ENCODE assay signal across 1 cellular context in genomic region chr11:65506770-65507485, GRCh38.
TF ChIP-seq lines count a peak whose summit lies in the region.

No MANE protein-coding gene starts in this region.

TF ChIP-seq in K562, 482 proteins besides CTCF, POLR2A, EP300 and RAD21 (continued from another document and continues in another):
- TF ChIP-seq NEUROD1 (IDR thresholded peaks at IDR 0.05; ENCODE audit: borderline replicate concordance, low read depth, low read length, partially characterized antibody): no peak
- TF ChIP-seq MBD1 (CRISPR knock-in tag; IDR thresholded peaks at IDR 0.05): no peak
- TF ChIP-seq HIVEP1 (CRISPR knock-in tag; IDR thresholded peaks at IDR 0.05): peak; percentile 79
- no peak for TF ChIP-seq HDGF (IDR thresholded peaks at IDR 0.05)
- TF ChIP-seq ZNF57 (CRISPR knock-in tag; IDR thresholded peaks at IDR 0.05): peak; percentile 93
- TF ChIP-seq NFRKB (IDR thresholded peaks at IDR 0.05; ENCODE audit: low read depth): no peak
- TF ChIP-seq PREB (CRISPR knock-in tag; IDR thresholded peaks at IDR 0.05): peak; percentile 98; the same call in 1 of the 2 replicates
- peak; percentile 77 for TF ChIP-seq TFAP4 (CRISPR knock-in tag; IDR thresholded peaks at IDR 0.05; ENCODE audit: borderline replicate concordance)
- peak; percentile 98 for TF ChIP-seq POLR2B (IDR thresholded peaks at IDR 0.05; ENCODE audit: low read depth, partially characterized antibody)
- no peak for TF ChIP-seq ZNF785 (CRISPR knock-in tag; IDR thresholded peaks at IDR 0.05)
- TF ChIP-seq ARHGAP35 (IDR thresholded peaks at IDR 0.05; ENCODE audit: partially characterized antibody): peak; percentile 28
- TF ChIP-seq YBX1 (IDR thresholded peaks at IDR 0.05): no peak
- peak; percentile 98 for TF ChIP-seq GABPB2 (CRISPR knock-in tag; conservative IDR thresholded peaks at IDR 0.05)
- TF ChIP-seq FUS (optimal IDR thresholded peaks at IDR 0.05; ENCODE audit: low read depth, low read length): peak; percentile 99
- TF ChIP-seq SP1 (CRISPR knock-in tag; IDR thresholded peaks at IDR 0.05): peak; percentile 95
- no peak for TF ChIP-seq ID3 (CRISPR knock-in tag; IDR thresholded peaks at IDR 0.05)
- peak; percentile 59; the same call in 1 of the 2 replicates for TF ChIP-seq ID3 (tag; IDR thresholded peaks at IDR 0.05)
- peak; percentile 92 for TF ChIP-seq MBD2 (IDR thresholded peaks at IDR 0.05; ENCODE audit: borderline replicate concordance, low read depth)
- peak; percentile 52; the same call in 1 of the 2 replicates for TF ChIP-seq ZNF143 (CRISPR knock-in tag; IDR thresholded peaks at IDR 0.05)
- TF ChIP-seq ZBTB33 (CRISPR knock-in tag; IDR thresholded peaks at IDR 0.05): peak; percentile 51; the same call in 1 of the 2 replicates
- TF ChIP-seq MAZ (CRISPR knock-in tag; conservative IDR thresholded peaks at IDR 0.05 in 1 of 2, IDR thresholded peaks at IDR 0.05 in 1 of 2): peak; percentile 66 to 97
- TF ChIP-seq PKNOX1 (IDR thresholded peaks at IDR 0.05): 0 out of 2 replicates have a peak, but pooled peaks have one; percentile 17
- TF ChIP-seq CXXC5 (CRISPR knock-in tag; IDR thresholded peaks at IDR 0.05): peak; percentile 46
- TF ChIP-seq TAF15 (IDR thresholded peaks at IDR 0.05; ENCODE audit: low read depth, low read length): no peak
- TF ChIP-seq ZNF212 (CRISPR knock-in tag; IDR thresholded peaks at IDR 0.05): peak; percentile 95
- TF ChIP-seq HDAC2 (IDR thresholded peaks at IDR 0.05): no peak
- no peak; the same call in none of the 2 replicates for TF ChIP-seq KLF1 (tag; IDR thresholded peaks at IDR 0.05)
- peak; percentile 96 for TF ChIP-seq HEY1 (CRISPR knock-in tag; IDR thresholded peaks at IDR 0.05; ENCODE audit: borderline replicate concordance)
- TF ChIP-seq ZNF668 (CRISPR knock-in tag; IDR thresholded peaks at IDR 0.05): peak; percentile 69
- peak; percentile 31; the same call in 1 of the 2 replicates for TF ChIP-seq MGA (IDR thresholded peaks at IDR 0.05)
- TF ChIP-seq YY1 (IDR thresholded peaks at IDR 0.05; ENCODE audit: borderline replicate concordance in 1 of 3, control insufficient read depth in 1 of 3, extremely low read depth in 1 of 3, insufficient read depth in 3 of 3, insufficient read length in 1 of 3, insufficient replicate concordance in 2 of 3, low read depth in 1 of 3, low read length in 2 of 3): peak in 2 of 3 experiments; percentile 52 to 62
- no peak for TF ChIP-seq CREB3 (tag; conservative IDR thresholded peaks at IDR 0.05; ENCODE audit: low read depth)
- no peak for TF ChIP-seq ZNF766 (CRISPR knock-in tag; conservative IDR thresholded peaks at IDR 0.05)
- no peak for TF ChIP-seq CCAR2 (IDR thresholded peaks at IDR 0.05; ENCODE audit: low read depth, low read length)
- no peak; a peak in 1 of 4 replicates for TF ChIP-seq SIX5 (IDR thresholded peaks at IDR 0.05; ENCODE audit: borderline replicate concordance in 1 of 2, insufficient read depth in 1 of 2, low read depth in 1 of 2, low read length in 2 of 2)
- peak; percentile 79; the same call in 1 of the 2 replicates for TF ChIP-seq ZFP30 (CRISPR knock-in tag; IDR thresholded peaks at IDR 0.05; ENCODE audit: borderline replicate concordance)
- 0 out of 2 replicates have a peak, but pooled peaks have one; percentile 12 for TF ChIP-seq ARID2 (IDR thresholded peaks at IDR 0.05)
- peak; percentile 99 for TF ChIP-seq HBP1 (CRISPR knock-in tag; IDR thresholded peaks at IDR 0.05)
- no peak for TF ChIP-seq DIDO1 (tag; IDR thresholded peaks at IDR 0.05; ENCODE audit: low read depth)
